In genomic region chr2:54979645-54980044, GRCh38 we compare ENCODE assay signal across 13 cellular contexts.
A peak's percentile ranks its signal among the peaks of the same experiment; 100 is the strongest.
DNase-seq lines count a peak whose midpoint lies in the region; ATAC-seq, FAIRE-seq and TF ChIP-seq lines count a peak whose summit lies in the region.
"Had no signal": no experiment of that assay in that cellular context is flagged by ENCODE, and none has a peak within 500 bp of the region (broad histone marks: within the 10 kb centered on the region; RNA-seq: fewer than 3 reads in every experiment).

No MANE protein-coding gene starts in this region.

- no peak for TF ChIP-seq POLR2A in GM12878 (IDR thresholded peaks at IDR 0.05; ENCODE audit: low read depth, low read length)

- SMC1A ChIA-PET in GM12878 (lab: Charles Lee; ENCODE audit: uncharacterized antibody, unreplicated experiment) = interaction anchor here (0.7 to 6.7 kb wide), 16 partner anchors 8 to 198 kb away, joined by 3 to 28 read pairs (median 3); no protein-coding TSS in a partner anchor

- 47% methylated on average over 2 of the region's 2 CpGs for WGBS in GM12878 (ENCODE audit: insufficient coverage, insufficient replicate concordance, low lambda C conversion rate, missing lambda C conversion rate)
- WGBS in smooth muscle cell (ENCODE audit: low lambda C conversion rate) = 68% methylated on average over 2 of the region's 2 CpGs

- TF ChIP-seq CTCF in GM12878 (IDR thresholded peaks at IDR 0.05 in 2 of 3, conservative IDR thresholded peaks at IDR 0.05 in 1 of 3; ENCODE audit: control insufficient read depth in 2 of 3, extremely low read depth in 1 of 3, insufficient read depth in 1 of 3, low read depth in 3 of 3, low read length in 3 of 3) (no peak), smooth muscle cell (IDR thresholded peaks at IDR 0.05; ENCODE audit: borderline replicate concordance, insufficient read depth, poor library complexity, severe bottlenecking) (no peak)

- FAIRE-seq in GM12878 (lab: Jason Lieb, UNC) = no peak

- H3K79me2 ChIP-seq in GM12878 (ENCODE audit: control insufficient read depth, insufficient read depth, low read length) = peaks cover 19% of the 10 kb centered on the region
- peaks cover 98% of the 10 kb centered on the region for H3K79me2 ChIP-seq in smooth muscle cell (ENCODE audit: low read depth)

- H4K20me1 ChIP-seq in GM12878 (ENCODE audit: control insufficient read depth, insufficient read depth) = no peaks in the 10 kb centered on the region
- H4K20me1 ChIP-seq in smooth muscle cell (ENCODE audit: low read depth) = peaks cover 99% of the 10 kb centered on the region

- H2AFZ ChIP-seq in GM12878 (ENCODE audit: control insufficient read depth, low read depth, low read length) = no peak overlapping the region
- H2AFZ ChIP-seq in smooth muscle cell (ENCODE audit: low read depth) = no peak overlapping the region

- CTCF ChIA-PET in GM12878 (lab: Yijun Ruan, JAX) = interaction anchor here (0.7 to 1.6 kb wide), 5 partner anchors 14 to 195 kb away, joined by 3 to 7 read pairs (median 3); no protein-coding TSS in a partner anchor

- BruUV-seq in GM12878 (replicated peaks; lab: Mats Ljungman, UMichigan) = no TSS peak

- POLR2A ChIA-PET in GM12878 (lab: Charles Lee) = interaction anchor here (0.7 to 1.7 kb wide), 3 partner anchors 14 to 253 kb away, joined by 3 to 5 read pairs (median 4); partner anchors contain the start of gene RPS27A

- no peaks in the 10 kb centered on the region for H3K27me3 ChIP-seq in GM12878 (replicated peaks in 1 of 2; ENCODE audit: control insufficient read depth in 2 of 2, insufficient read depth in 2 of 2, low read length in 1 of 2)
- H3K27me3 ChIP-seq in smooth muscle cell (ENCODE audit: low read depth) = no peaks in the 10 kb centered on the region

- H3F3A ChIP-seq in smooth muscle cell (ENCODE audit: low read depth) = peaks cover 14% of the 10 kb centered on the region

- RAD21 ChIA-PET in GM12878 (lab: Charles Lee; ENCODE audit: unreplicated experiment) = interaction anchor here (1.1 to 3.6 kb wide), 6 partner anchors 16 to 81 kb away, joined by 3 to 24 read pairs (median 4); no protein-coding TSS in a partner anchor

- peak; percentile 10 for DNase-seq in DMS53 (lab: John Stamatoyannopoulos, UW)
- no peak for DNase-seq in DMS53 treated with DMSO at 0.1 percent for 48 hours (lab: John Stamatoyannopoulos, UW; ENCODE audit: unreplicated experiment)
- DNase-seq in GM12878 (ENCODE audit: low read depth, low spot score) = no peak
- DNase-seq in kidney tubule cell (ENCODE audit: low spot score) = peak; percentile 51
- no peak for DNase-seq in smooth muscle cell (lab: John Stamatoyannopoulos, UW; ENCODE audit: unreplicated experiment)
- DNase-seq in NAMALWA (ENCODE audit: low spot score) = no peak
- DNase-seq in DMS114 treated with DMSO at 0.1 percent for 48 hours (lab: John Stamatoyannopoulos, UW; ENCODE audit: unreplicated experiment) = no peak
- DNase-seq in SKM-1 (lab: John Stamatoyannopoulos, UW; ENCODE audit: unreplicated experiment) = no peak
- DNase-seq: activated CD4-positive, alpha-beta T cell treated with anti-CD3 and anti-CD28 coated beads for 36 hours; activated naive CD4-positive, alpha-beta T cell; NCI-H526; stimulated activated CD4-positive, alpha-beta T cell treated with anti-CD3 and anti-CD28 coated beads, Interleukin-4, amount 100 ng/mL, for 24 hours had no signal

- peaks cover 26% of the 10 kb centered on the region for H3K4me1 ChIP-seq in GM12878 (ENCODE audit: control insufficient read depth, insufficient read depth, low read length)
- H3K4me1 ChIP-seq in smooth muscle cell (ENCODE audit: low read depth) = no peaks in the 10 kb centered on the region

- H3K4me2 ChIP-seq in GM12878 (ENCODE audit: control insufficient read depth, insufficient read depth) (no peak overlapping the region), smooth muscle cell (no peak overlapping the region)

- no peak for TF ChIP-seq RAD21 in GM12878 (IDR thresholded peaks at IDR 0.05; ENCODE audit: insufficient read depth, low read depth, low read length)

- H3K9me3 ChIP-seq in GM12878 (replicated peaks; ENCODE audit: control insufficient read depth, insufficient read depth, low read length) (no peaks in the 10 kb centered on the region), smooth muscle cell (replicated peaks; ENCODE audit: low read depth) (no peaks in the 10 kb centered on the region)
- H3K9me3 ChIP-seq: thoracic aorta had no signal

- intact Hi-C loops in GM12878 (cut with micrococcal nuclease; ENCODE audit: unreplicated experiment) = no loop called here

- in situ Hi-C loops in GM12878 (cut with MboI) = no loop called here

- H3K9ac ChIP-seq in GM12878 (ENCODE audit: control insufficient read depth, insufficient read depth, low read length) = no peak overlapping the region
- no peak overlapping the region for H3K9ac ChIP-seq in smooth muscle cell (ENCODE audit: low read depth)

- H3K4me3 ChIP-seq in GM12878 (no peak overlapping the region), smooth muscle cell (no peak overlapping the region)
- H3K4me3 ChIP-seq: thoracic aorta had no signal

- ATAC-seq in GM12878 = peak; percentile 16; the same call in 1 of the 3 replicates

- peak overlapping the region; percentile 38; the same call in 1 of the 2 replicates for H3K27ac ChIP-seq in GM12878 (ENCODE audit: control insufficient read depth, insufficient read depth)
- H3K27ac ChIP-seq in smooth muscle cell (ENCODE audit: low read depth) = peak overlapping the region; percentile 36
- H3K27ac ChIP-seq: thoracic aorta had no signal

- peaks cover 0 to 3% of the 10 kb centered on the region in 2 experiments; a peak in 3 of 4 replicates for H3K36me3 ChIP-seq in GM12878 (ENCODE audit: control insufficient read depth in 2 of 2, insufficient read depth in 2 of 2, low read length in 1 of 2)
- no peaks in the 10 kb centered on the region for H3K36me3 ChIP-seq in smooth muscle cell (ENCODE audit: low read depth)

- TF ChIP-seq EP300 in GM12878 (IDR thresholded peaks at IDR 0.05; ENCODE audit: borderline replicate concordance in 1 of 2, control insufficient read depth in 1 of 2, low read depth in 2 of 2, low read length in 2 of 2) = no peak

TF ChIP-seq in GM12878, 131 proteins besides CTCF, POLR2A, EP300 and RAD21:
- TF ChIP-seq NBN (IDR thresholded peaks at IDR 0.05) (no peak), PAX5 (IDR thresholded peaks at IDR 0.05; ENCODE audit: borderline replicate concordance, low read depth, low read length) (no peak), NR2C1 (IDR thresholded peaks at IDR 0.05) (no peak), HSF1 (IDR thresholded peaks at IDR 0.05; ENCODE audit: low read depth, low read length) (no peak), EZH2 (IDR thresholded peaks at IDR 0.05; ENCODE audit: borderline replicate concordance, control insufficient read depth, low read depth, low read length) (no peak)

Comparison
In these comparisons a context has a peak if more than half of its experiments do, and no peak if none do; other contexts are left out.
1. DNase-seq: peak in DMS53 (single experiment) and kidney tubule cell (single experiment); none in DMS53 treated with DMSO at 0.1 percent for 48 hours (single experiment), GM12878 (single experiment), smooth muscle cell (single experiment), NAMALWA (single experiment), DMS114 treated with DMSO at 0.1 percent for 48 hours (single experiment) and SKM-1 (single experiment).